Comparison of ENCODE assay signal across 8 cellular contexts in genomic region chr1:111346089-111346885, GRCh38. TPM values are rescaled to one million over a fixed set of nuclear protein-coding genes. Genes with fewer than 3 reads are reported as not detected.
A peak's percentile ranks its signal among the peaks of the same experiment; 100 is the strongest.
DNase-seq lines count a peak whose midpoint lies in the region; ATAC-seq lines count a peak whose summit lies in the region.

No MANE protein-coding gene starts in this region.

- peak overlapping the region; percentile 65 to 91 for H3K4me3 ChIP-seq in mesenchymal stem cell (ENCODE audit: insufficient read depth in 1 of 2, low read depth in 1 of 2, low read length in 2 of 2)

- peaks cover 18% of the 10 kb centered on the region for H3K36me3 Mint-ChIP-seq in effector memory CD8-positive, alpha-beta T cell (ENCODE audit: insufficient read depth)

- peak overlapping the region in 1 of 2 experiments; percentile 73 for H3K14ac ChIP-seq in mesenchymal stem cell (ENCODE audit: low read length in 2 of 2)

- no peak overlapping the region for H2AK5ac ChIP-seq in mesenchymal stem cell (ENCODE audit: low read length, severe bottlenecking)

- no peaks in the 10 kb centered on the region for H3K9me3 Mint-ChIP-seq in effector memory CD8-positive, alpha-beta T cell

- peak overlapping the region; percentile 84 to 88 for H3K4me3 Mint-ChIP-seq in effector memory CD8-positive, alpha-beta T cell

- peak in 12 of 14 donors; percentile 41 to 87 (median 67) for DNase-seq in C1 segment of cervical spinal cord (lab: John Stamatoyannopoulos, UW)
- peak; percentile 75 for DNase-seq in NCI-H748 treated with DMSO at 0.1 percent for 48 hours (lab: John Stamatoyannopoulos, UW)
- DNase-seq in activated CD8-positive, alpha-beta memory T cell treated with anti-CD3 and anti-CD28 coated beads for 1 hour (ENCODE audit: extremely low read depth in 1 of 2, low read depth in 1 of 2), result peak; percentile 67 to 74
- peak; percentile 80 to 86 (median 86) for DNase-seq in effector memory CD8-positive, alpha-beta T cell
- DNase-seq in mesenchymal stem cell, result peak; percentile 88
- peak; percentile 74 for DNase-seq in stimulated activated CD8-positive, alpha-beta memory T cell treated with anti-CD3 and anti-CD28 coated beads, Interleukin-12 subunit alpha, Interleukin-12 subunit beta, amount 100 ng/mL, for 1 hour (ENCODE audit: low read depth)

- H2BK15ac ChIP-seq in mesenchymal stem cell (ENCODE audit: low read depth, poor library complexity, severe bottlenecking), result no peak overlapping the region

- H3K23ac ChIP-seq in mesenchymal stem cell (ENCODE audit: low read length in 2 of 2), result peak overlapping the region in 1 of 2 experiments; percentile 34

- H2BK120ac ChIP-seq in mesenchymal stem cell (ENCODE audit: low read depth, low read length), result no peak overlapping the region

- no peaks in the 10 kb centered on the region for H3K9me3 ChIP-seq in mesenchymal stem cell (ENCODE audit: control insufficient read depth, low read length)

- peak overlapping the region; percentile 59 for H3K27ac ChIP-seq in mesenchymal stem cell (ENCODE audit: low read length, poor library complexity, severe bottlenecking)

- no peak overlapping the region for H2BK5ac ChIP-seq in mesenchymal stem cell (ENCODE audit: low read depth, low read length, poor library complexity, severe bottlenecking)

- H3K27ac Mint-ChIP-seq in effector memory CD8-positive, alpha-beta T cell, result peak overlapping the region; percentile 66 to 96

- 4% methylated on average over 40 of the region's 45 CpGs for WGBS in mesenchymal stem cell

- H4K91ac ChIP-seq in mesenchymal stem cell (ENCODE audit: low read length), result peak overlapping the region; percentile 63

- no peaks in the 10 kb centered on the region for H3K27me3 Mint-ChIP-seq in effector memory CD8-positive, alpha-beta T cell

- peak overlapping the region in 1 of 2 experiments; percentile 54 for H2BK12ac ChIP-seq in mesenchymal stem cell (ENCODE audit: low read length in 2 of 2)

- peaks cover 3% of the 10 kb centered on the region for H3K4me1 ChIP-seq in mesenchymal stem cell (ENCODE audit: control insufficient read depth, insufficient read depth, low read depth, low read length)

- H3K4me1 Mint-ChIP-seq in effector memory CD8-positive, alpha-beta T cell (ENCODE audit: low read depth in 2 of 2), result peaks cover 12 to 20% of the 10 kb centered on the region in 2 donors

- H3K27me3 ChIP-seq in mesenchymal stem cell (ENCODE audit: control insufficient read depth in 1 of 2, insufficient read depth in 1 of 2, low read length in 2 of 2), result peaks cover 0 to 7% of the 10 kb centered on the region in 2 experiments

- peak overlapping the region in 1 of 2 experiments; percentile 74 for H3K4ac ChIP-seq in mesenchymal stem cell (ENCODE audit: low read depth in 1 of 2, low read length in 2 of 2)

- ATAC-seq in GM19395 (IDR thresholded peaks at IDR 0.05; ENCODE audit: unreplicated experiment) (peak; percentile 95), HG03521 (IDR thresholded peaks at IDR 0.05; ENCODE audit: unreplicated experiment) (peak; percentile 92)
- ATAC-seq in effector memory CD8-positive, alpha-beta T cell (replicated peaks), result peak; percentile 90

- H3K79me1 ChIP-seq in mesenchymal stem cell (replicated peaks; ENCODE audit: low read length, poor library complexity, severe bottlenecking), result no peaks in the 10 kb centered on the region

- peak overlapping the region; percentile 93 for H3K9ac ChIP-seq in mesenchymal stem cell (ENCODE audit: low read length)

- H4K8ac ChIP-seq in mesenchymal stem cell (ENCODE audit: low read length), result peak overlapping the region; percentile 86

- H3K4me2 ChIP-seq in mesenchymal stem cell (ENCODE audit: low read length, poor library complexity, severe bottlenecking), result peak overlapping the region; percentile 86

- peak overlapping the region; percentile 84 to 87 for H3K18ac ChIP-seq in mesenchymal stem cell (ENCODE audit: low read depth in 1 of 2, low read length in 2 of 2)

- H2AFZ ChIP-seq in mesenchymal stem cell (ENCODE audit: low read depth, low read length), result peak overlapping the region; percentile 96

- H3K36me3 ChIP-seq in mesenchymal stem cell (ENCODE audit: control insufficient read depth in 1 of 2, insufficient read depth in 2 of 2, low read depth in 1 of 2, low read length in 2 of 2), result no peaks in the 10 kb centered on the region

RNA-seq across cellular contexts. Expression of gene CHIA, which starts 55.6 kb away (rescaled TPM):
- not detected for polyA plus RNA-seq in mesenchymal stem cell (2013, experiment 1 of 2)
- not detected for polyA plus RNA-seq in mesenchymal stem cell (2013, experiment 2 of 2)

Comparison
In these comparisons a context has a peak if more than half of its experiments do, and no peak if none do; other contexts are left out.
1. Peak in every context shown above with its lines: DNase-seq, ATAC-seq, H3K4me3 ChIP-seq and H3K27ac ChIP-seq.